ENCODE assay signal across 1 cellular context in genomic region chr9:130480673-130481072, GRCh38.
TF ChIP-seq lines count a peak whose summit lies in the region.

No MANE protein-coding gene starts in this region.

TF ChIP-seq in SK-N-SH treated with all-trans-retinoic acid at 6 μM for 48 hours, 23 proteins besides CTCF, POLR2A, EP300 and RAD21 (continued from another document):
- TF ChIP-seq POU6F1 (CRISPR knock-in tag; IDR thresholded peaks at IDR 0.05; ENCODE audit: borderline replicate concordance, low read depth) (no peak), TCF4 (CRISPR knock-in tag; IDR thresholded peaks at IDR 0.05; ENCODE audit: borderline replicate concordance) (no peak), ARNTL (CRISPR knock-in tag; IDR thresholded peaks at IDR 0.05; ENCODE audit: borderline replicate concordance, low read depth) (no peak), ZNF565 (CRISPR knock-in tag; conservative IDR thresholded peaks at IDR 0.05; ENCODE audit: low read depth) (no peak), GLIS3 (CRISPR knock-in tag; IDR thresholded peaks at IDR 0.05) (no peak)
